Comparison of ENCODE assay signal across 24 cellular contexts in the genomic region with DNA sequence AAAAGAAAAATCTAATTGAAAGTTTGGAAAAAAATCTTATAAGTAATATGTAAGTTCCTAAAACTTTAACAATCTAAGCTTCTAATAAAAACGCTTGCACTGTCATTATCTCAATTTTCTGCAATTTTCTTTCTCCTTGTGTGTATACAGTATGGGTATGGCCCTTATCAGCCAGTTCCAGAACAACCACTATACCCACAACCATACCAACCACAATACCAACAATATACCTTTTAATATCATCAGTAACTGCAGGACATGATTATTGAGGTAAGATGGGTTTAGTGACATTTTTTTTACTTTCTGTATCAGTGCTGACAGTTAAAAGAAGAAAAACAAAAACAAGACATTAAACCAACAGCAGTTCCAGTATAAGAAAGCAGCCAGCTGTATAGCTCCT. TPM values are rescaled to one million over a fixed set of nuclear protein-coding genes. Genes with fewer than 3 reads are reported as not detected.
"Had no signal": no experiment of that assay in that cellular context is flagged by ENCODE, and none has a peak within 500 bp of the region (broad histone marks: within the 10 kb centered on the region; RNA-seq: fewer than 3 reads in every experiment).

No MANE protein-coding gene starts in this region.

- DNase-seq: KBM-7, MV-4-11, NCI-H1048, NCI-H1105, NCI-H1417, NCI-H1436 treated with DMSO at 0.1 percent for 48 hours, NCI-H1694, NCI-H1930, NCI-H2081, NCI-H2107, NCI-H2227 treated with DMSO at 0.1 percent for 48 hours, NCI-H524, NCI-H526 treated with DMSO at 0.1 percent for 48 hours, NCI-H748 treated with DMSO at 0.1 percent for 48 hours, PC-3, SHP77, SJCRH30 had no signal

- H3K9me3 ChIP-seq: SJCRH30 had no signal

- H3K27me3 ChIP-seq: SJCRH30 had no signal

- H3K27ac ChIP-seq: HL-60, RWPE1, SJCRH30 had no signal

- ATAC-seq: Panc1, PC-3, SK-N-SH treated with all-trans-retinoic acid at 6 μM for 48 hours had no signal

- H3K36me3 ChIP-seq: SJCRH30 had no signal

- H3K4me3 ChIP-seq: SJCRH30 had no signal

RNA-seq across cellular contexts. Expression of a gene that starts 4.9 kb away (rescaled TPM):
- total RNA-seq: LHCN-M2, MCF 10A, NCI-H460, PC-3 had no signal

RNA-seq across cellular contexts. Expression of a gene that starts 27.5 kb away (rescaled TPM):
- total RNA-seq: LHCN-M2, MCF 10A, NCI-H460, PC-3 had no signal

RNA-seq across cellular contexts. Expression of a gene that starts 35.2 kb away (rescaled TPM):
- total RNA-seq: LHCN-M2, MCF 10A, NCI-H460, PC-3, SJCRH30 had no signal

RNA-seq across cellular contexts. Expression of a gene that starts 49.5 kb away (rescaled TPM):
- total RNA-seq: LHCN-M2, MCF 10A, NCI-H460, PC-3, SJCRH30 had no signal
